Comparison of ENCODE assay signal across 8 cellular contexts in genomic region chr1:12124693-12125421, GRCh38. TPM values are rescaled to one million over a fixed set of nuclear protein-coding genes. Genes with fewer than 3 reads are reported as not detected.
DNase-seq lines count a peak whose midpoint lies in the region; ATAC-seq, FAIRE-seq and TF ChIP-seq lines count a peak whose summit lies in the region.

No MANE protein-coding gene starts in this region.

- H3K9me1 ChIP-seq in K562 (ENCODE audit: control insufficient read depth, insufficient read depth, low read length): no peaks in the 10 kb centered on the region

- peak overlapping the region; percentile 46; the same call in 1 of the 2 replicates for H2AFZ ChIP-seq in K562 (ENCODE audit: low read depth, low read length)

- H3K27me3 Mint-ChIP-seq in immature natural killer cell (ENCODE audit: low read depth in 3 of 3): peaks cover 0 to 2% (median 0%) of the 10 kb centered on the region in 3 donors

- H3K4me3 ChIP-seq in GM06990 (replicated peaks; ENCODE audit: low read depth, low read length): no peak overlapping the region
- no peak overlapping the region for H3K4me3 ChIP-seq in NB4 (ENCODE audit: low read depth, low read length)
- H3K4me3 ChIP-seq in K562: no peak overlapping the region

- H3K36me3 Mint-ChIP-seq in immature natural killer cell: no peaks in the 10 kb centered on the region

- TF ChIP-seq EP300 in K562 (IDR thresholded peaks at IDR 0.05; ENCODE audit: low read length): no peak

- WGBS in K562 (ENCODE audit: insufficient coverage, low coverage, missing lambda C conversion rate): 34% methylated on average over 18 of the region's 19 CpGs

- in situ Hi-C loops in K562 (cut with MboI): loop anchor here (5.0 to 10.0 kb wide), 4 partner anchors 87 to 642 kb away; no protein-coding TSS in a partner anchor

- H3K36me3 ChIP-seq in GM06990 (ENCODE audit: control insufficient read depth, insufficient read depth, low read length) (peaks cover 52% of the 10 kb centered on the region), K562 (ENCODE audit: control insufficient read depth, insufficient read depth, low read length) (peaks cover 56% of the 10 kb centered on the region; the same call in 2 of the 3 replicates)

- TF ChIP-seq POLR2A in NB4 (IDR thresholded peaks at IDR 0.05; ENCODE audit: extremely low read depth, insufficient read length) (no peak), K562 (conservative IDR thresholded peaks at IDR 0.05) (no peak)

- H3K27me3 ChIP-seq in GM06990 (replicated peaks; ENCODE audit: control insufficient read depth, insufficient read depth, low read length): no peaks in the 10 kb centered on the region
- H3K27me3 ChIP-seq in K562 (ENCODE audit: control insufficient read depth in 2 of 2, insufficient read depth in 2 of 2, low read length in 2 of 2): no peaks in the 10 kb centered on the region

- H3K27ac ChIP-seq in K562 (ENCODE audit: extremely low read depth, low read depth, low read length): no peak overlapping the region

- no peaks in the 10 kb centered on the region for H4K20me1 ChIP-seq in K562 (replicated peaks; ENCODE audit: control insufficient read depth, insufficient read depth, low read length)

- intact Hi-C loops in K562 (cut with micrococcal nuclease): loop anchor here (1.0 to 10.0 kb wide), 4 partner anchors 84 to 650 kb away; partner anchors contain the start of gene PRAMEF12

- peak; percentile 90 for TF ChIP-seq CTCF in GM06990 (IDR thresholded peaks at IDR 0.05; ENCODE audit: insufficient read depth, low read length, poor library complexity, severe bottlenecking)
- peak; percentile 92 for TF ChIP-seq CTCF in NB4 (IDR thresholded peaks at IDR 0.05; ENCODE audit: low read depth, low read length)
- TF ChIP-seq CTCF in K562 (IDR thresholded peaks at IDR 0.05 in 2 of 3, conservative IDR thresholded peaks at IDR 0.05 in 1 of 3; ENCODE audit: insufficient read depth in 2 of 3, low read depth in 1 of 3, low read length in 3 of 3): peak; percentile 97 to 98 (median 97)

- no peaks in the 10 kb centered on the region for H3K9me3 Mint-ChIP-seq in immature natural killer cell

- H3K4me1 Mint-ChIP-seq in immature natural killer cell: peaks cover 18% of the 10 kb centered on the region in 2 donors

- peak; percentile 38 for FAIRE-seq in TTC549 (lab: Jason Lieb, UNC)
- peak; percentile 96 for FAIRE-seq in K562 (lab: Jason Lieb, UNC)

- CTCF ChIA-PET in K562 (lab: Yijun Ruan, JAX; ENCODE audit: low intra/inter-chr PET ratio): interaction anchor here (0.6 to 7.5 kb wide), 12 partner anchors 36 to 657 kb away, joined by 3 to 195 read pairs (median 5); no protein-coding TSS in a partner anchor

- H3K27ac Mint-ChIP-seq in immature natural killer cell: peak overlapping the region; percentile 44 to 86 (median 78)

- H3K4me1 ChIP-seq in K562 (replicated peaks in 1 of 2; ENCODE audit: control insufficient read depth in 2 of 2, insufficient read depth in 2 of 2, low read length in 2 of 2): peaks cover 7 to 15% of the 10 kb centered on the region in 2 experiments; a peak in 4 of 5 replicates

- H3K4me3 Mint-ChIP-seq in immature natural killer cell: peak overlapping the region in 4 of 5 donors; percentile 29 to 76 (median 48)

- DNase-seq in GM06990 (ENCODE audit: extremely low read depth, insufficient read length): no peak
- peak; percentile 78 for DNase-seq in NB4 (ENCODE audit: low read depth)
- DNase-seq in K562 (ENCODE audit: extremely low read depth in 1 of 4, low spot score in 3 of 4): peak; percentile 63 to 79 (median 74)
- DNase-seq in immature natural killer cell: peak; percentile 79 to 80 (median 80)
- peak; percentile 75 for DNase-seq in stimulated activated CD4-positive, alpha-beta T cell treated with anti-CD3 and anti-CD28 coated beads, Interleukin-12 subunit alpha, Interleukin-12 subunit beta, amount 100 ng/mL, for 4 hours

- no TSS peak for BruUV-seq in K562 (replicated peaks; lab: Mats Ljungman, UMichigan)

- H3K9me3 ChIP-seq in K562 (replicated peaks; ENCODE audit: control insufficient read depth, insufficient read depth, low read depth, low read length): no peaks in the 10 kb centered on the region

- peak; percentile 99 to 100 for TF ChIP-seq RAD21 in K562 (CRISPR knock-in tag; conservative IDR thresholded peaks at IDR 0.05 in 1 of 2, IDR thresholded peaks at IDR 0.05 in 1 of 2)

- POLR2A ChIA-PET in K562 (lab: Yijun Ruan, JAX): interaction anchor here (0.5 to 2.3 kb wide), 27 partner anchors 9 to 546 kb away, joined by 3 to 13 read pairs (median 4); partner anchors contain the start of gene TNFRSF1B

- no peak overlapping the region for H3K4me2 ChIP-seq in K562 (ENCODE audit: insufficient read depth, low read length)

- ATAC-seq in K562 (peak; percentile 69), HG02571 (IDR thresholded peaks at IDR 0.05; ENCODE audit: unreplicated experiment) (no peak), GM19395 (IDR thresholded peaks at IDR 0.05; ENCODE audit: unreplicated experiment) (no peak)

- H3K9ac ChIP-seq in K562 (ENCODE audit: insufficient read depth in 1 of 2, low read depth in 2 of 2, low read length in 2 of 2): peak overlapping the region in 1 of 2 experiments; percentile 23; a peak in 1 of 4 replicates

- no peaks in the 10 kb centered on the region for H3K79me2 ChIP-seq in K562 (ENCODE audit: control insufficient read depth, insufficient read depth, low read length)

TF ChIP-seq in K562, 482 proteins besides CTCF, POLR2A, EP300 and RAD21 (continues in another document):
- no peak for TF ChIP-seq FOXO4 (CRISPR knock-in tag; IDR thresholded peaks at IDR 0.05)
- peak in 1 of 3 experiments; percentile 42 for TF ChIP-seq YY1 (IDR thresholded peaks at IDR 0.05; ENCODE audit: borderline replicate concordance in 1 of 3, control insufficient read depth in 1 of 3, extremely low read depth in 1 of 3, insufficient read depth in 3 of 3, insufficient read length in 1 of 3, insufficient replicate concordance in 2 of 3, low read depth in 1 of 3, low read length in 2 of 3)
- TF ChIP-seq PRDM10 (IDR thresholded peaks at IDR 0.05; ENCODE audit: partially characterized antibody): no peak
- TF ChIP-seq U2AF2 (optimal IDR thresholded peaks at IDR 0.05; ENCODE audit: low read depth, low read length): no peak
- no peak for TF ChIP-seq ZC3H8 (IDR thresholded peaks at IDR 0.05)
- peak; percentile 47; the same call in 1 of the 2 replicates for TF ChIP-seq HNRNPL (IDR thresholded peaks at IDR 0.05; ENCODE audit: low read depth, low read length)
- no peak for TF ChIP-seq SMAD2 (IDR thresholded peaks at IDR 0.05; ENCODE audit: low read depth, low read length)

RNA-seq across cellular contexts. Expression of gene TNFRSF1B, which starts 41.9 kb away (rescaled TPM):
- total RNA-seq in K562 (2011; cell fraction: chromatin; rRNA removed; ENCODE audit: low replicate concordance): 26.1 and 74.5 TPM in 2 replicates
- 83.4 and 97.6 TPM in 2 replicates for total RNA-seq in K562 (2011; cell fraction: nucleolus; rRNA removed)
- total RNA-seq in K562 (2011; cell fraction: nucleoplasm; rRNA removed): 68.4 and 69.2 TPM in 2 replicates
- 40.8 and 54.1 TPM in 2 replicates for total RNA-seq in K562 (2014; rRNA removed)
- 17.5 and 22.7 TPM in 2 replicates for total RNA-seq in K562 (2014; rRNA removed; fragmentation: Illumina TruSeq; extraction: Trizol)
- 21.7 and 23.1 TPM in 2 replicates for total RNA-seq in K562 (2015; rRNA removed; fragmentation: Illumina TruSeq; extraction: Trizol)
- 91.3 and 91.6 TPM in 2 replicates for total RNA-seq in K562 (2021)
- 36.0 and 48.1 TPM in 2 replicates for polyA plus RNA-seq in K562 (2011; rRNA removed)
- 54.9 and 115 TPM in 2 replicates for polyA plus RNA-seq in K562 (2011; cell fraction: cytosol; rRNA removed)
- polyA plus RNA-seq in K562 (2011; cell fraction: nucleus; rRNA removed): 12.4 and 19.5 TPM in 2 replicates
- polyA plus RNA-seq in K562 (2012): 37.7 and 41.4 TPM in 2 replicates
- 40.9 and 48.0 TPM in 2 replicates for polyA plus RNA-seq in K562 (2014; fragmentation: Illumina TruSeq; extraction: Trizol)
- polyA plus RNA-seq in K562 (2014; fragmentation: Nextera tagmentation; extraction: Ambion mirVana): 1 to 10 TPM; 8.8 to 9.0 TPM
- 43.7 and 47.2 TPM in 2 replicates for polyA plus RNA-seq in K562 (2014; rRNA removed)
- polyA minus RNA-seq in K562 (2011; rRNA and poly(A)+ RNA removed): 19.0 and 26.6 TPM in 2 replicates
- 46.3 and 70.4 TPM in 2 replicates for polyA minus RNA-seq in K562 (2011; cell fraction: cytosol; rRNA and poly(A)+ RNA removed)
- polyA minus RNA-seq in K562 (2011; cell fraction: nucleus; rRNA and poly(A)+ RNA removed): 13.3 and 24.2 TPM in 2 replicates
- polyA plus RNA-seq in immature natural killer cell: 100 to 1,000 TPM; 162 to 269 (median 165) TPM
